ENCODE assay signal across 19 cellular contexts in genomic region chr13:84377071-84377470, GRCh38.
DNase-seq lines count a peak whose midpoint lies in the region; ATAC-seq lines count a peak whose summit lies in the region.
"Had no signal": no experiment of that assay in that cellular context is flagged by ENCODE, and none has a peak within 500 bp of the region (broad histone marks: within the 10 kb centered on the region; RNA-seq: fewer than 3 reads in every experiment).

No MANE protein-coding gene starts in this region.

- H3K4me3 ChIP-seq in HAP-1 (no peak overlapping the region), neuron (ENCODE audit: low read length) (no peak overlapping the region)
- H3K4me3 ChIP-seq: GM12878, GM23248 had no signal

- H3K27me3 ChIP-seq in HAP-1 (ENCODE audit: low read depth) = no peaks in the 10 kb centered on the region
- no peaks in the 10 kb centered on the region for H3K27me3 ChIP-seq in neuron (ENCODE audit: insufficient read depth, low read length)
- H3K27me3 ChIP-seq: BE2C had no signal

- H3K36me3 ChIP-seq in HAP-1 (replicated peaks) (no peaks in the 10 kb centered on the region), neuron (ENCODE audit: insufficient read depth, low read length) (no peaks in the 10 kb centered on the region)
- H3K36me3 ChIP-seq: BE2C had no signal

- no peaks in the 10 kb centered on the region for H3K9me3 ChIP-seq in HAP-1
- no peaks in the 10 kb centered on the region for H3K9me3 ChIP-seq in neuron (ENCODE audit: low read length)
- H3K9me3 ChIP-seq: BE2C, Caco-2 had no signal

- in situ Hi-C loops in HAP-1 (cut with MboI; ENCODE audit: low sequenced_read_pairs) = no loop called here

- intact Hi-C loops in left ventricle myocardium superior (cut with micrococcal nuclease) = no loop called here

- H2AFZ ChIP-seq in neuron (ENCODE audit: low read depth, low read length) = peak overlapping the region; percentile 32
- H2AFZ ChIP-seq: GM23248 had no signal

- H3K4me1 ChIP-seq in HAP-1 (no peaks in the 10 kb centered on the region), neuron (ENCODE audit: insufficient read depth, low read length) (peaks cover 5% of the 10 kb centered on the region)
- H3K4me1 ChIP-seq: BE2C, Caco-2 had no signal

- DNase-seq in HAP-1 (ENCODE audit: low spot score in 2 of 2) = peak; percentile 30 to 72
- peak; percentile 53 for DNase-seq in NCI-H226
- DNase-seq in central memory CD4-positive, alpha-beta T cell = no peak
- DNase-seq in left ventricle myocardium superior = no peak
- DNase-seq: ACHN; BE2C; C1 segment of cervical spinal cord; Caco-2; CD4-positive, CD25-positive, alpha-beta regulatory T cell; DMS153; DMS79; GM23248; HCEC 1CT; KBM-7 had no signal

- ATAC-seq in left ventricle myocardium superior (no peak), GM21528 (IDR thresholded peaks at IDR 0.05; ENCODE audit: low FRiP score, unreplicated experiment) (no peak), HG03159 (IDR thresholded peaks at IDR 0.05; ENCODE audit: unreplicated experiment) (no peak)
- ATAC-seq: GM12878, HepG2 had no signal

Comparison
In these comparisons a context has a peak if more than half of its experiments do, and no peak if none do; other contexts are left out.
1. DNase-seq: peak in HAP-1 (2 of 2) and NCI-H226 (single experiment); none in central memory CD4-positive, alpha-beta T cell (single experiment) and left ventricle myocardium superior (single experiment).